1 cellular context compared by ENCODE assay signal in the genomic region with DNA sequence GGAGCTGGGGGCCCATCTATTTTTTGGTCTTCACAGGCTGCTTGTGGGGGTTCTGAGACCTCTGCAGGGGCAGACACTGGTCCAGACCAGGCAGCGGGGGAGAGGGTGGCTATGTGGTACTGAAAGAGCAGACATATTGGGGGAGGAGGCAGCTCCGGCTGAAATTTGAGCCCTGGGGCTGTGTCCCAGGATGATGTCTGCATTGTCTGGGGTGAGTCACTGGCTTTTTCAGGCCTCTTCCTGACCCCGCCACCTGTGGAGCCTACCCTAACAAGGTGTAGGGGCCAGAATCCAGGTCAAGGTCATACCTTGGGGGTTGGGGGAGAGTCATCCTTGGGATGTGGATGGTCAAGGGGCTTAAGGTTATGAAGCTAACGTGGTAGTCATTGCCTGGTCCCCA.
TF ChIP-seq lines count a peak whose summit lies in the region.

No MANE protein-coding gene starts in this region.

TF ChIP-seq in HEK293, 187 proteins besides CTCF, POLR2A, EP300 and RAD21 (continued from another document):
- TF ChIP-seq BCL11B (tag by site-specific recombination; IDR thresholded peaks at IDR 0.05; ENCODE audit: low read depth) (peak; percentile 66), ZNF785 (tag by site-specific recombination; IDR thresholded peaks at IDR 0.05) (no peak), ZSCAN30 (tag by site-specific recombination; IDR thresholded peaks at IDR 0.05) (no peak), ZNF366 (tag by site-specific recombination; conservative IDR thresholded peaks at IDR 0.05) (0 out of 2 replicates have a peak, but pooled peaks have one; percentile 27), SCRT2 (tag by site-specific recombination; IDR thresholded peaks at IDR 0.05) (peak; percentile 97), ZNF202 (tag by site-specific recombination; IDR thresholded peaks at IDR 0.05; ENCODE audit: borderline replicate concordance) (no peak)
